Comparison of ENCODE assay signal across 9 cellular contexts in genomic region chr1:24720152-24720551, GRCh38. TPM values are rescaled to one million over a fixed set of nuclear protein-coding genes. Genes with fewer than 3 reads are reported as not detected.
DNase-seq lines count a peak whose midpoint lies in the region; ATAC-seq and TF ChIP-seq lines count a peak whose summit lies in the region.
"Had no signal": no experiment of that assay in that cellular context is flagged by ENCODE, and none has a peak within 500 bp of the region (broad histone marks: within the 10 kb centered on the region; RNA-seq: fewer than 3 reads in every experiment).

No MANE protein-coding gene starts in this region.

- H2AFZ ChIP-seq in parathyroid adenoma = no peak overlapping the region

- TF ChIP-seq CTCF in AG10803 (conservative IDR thresholded peaks at IDR 0.05; ENCODE audit: low read length) (no peak), adrenal gland (IDR thresholded peaks at IDR 0.05) (no peak), parathyroid adenoma (IDR thresholded peaks at IDR 0.05) (no peak)

- no peaks in the 10 kb centered on the region for H3K79me2 ChIP-seq in parathyroid adenoma

- H3K27me3 ChIP-seq in adrenal gland (no peaks in the 10 kb centered on the region), parathyroid adenoma (ENCODE audit: control insufficient read depth, insufficient read depth, low read length) (no peaks in the 10 kb centered on the region)

- intact Hi-C loops in adrenal gland (cut with DNase I) = no loop called here
- intact Hi-C loops in Right ventricle myocardium inferior (cut with DNase I) = no loop called here

- H3K4me2 ChIP-seq in parathyroid adenoma (ENCODE audit: low read length) = no peak overlapping the region

- peaks cover 0 to 17% of the 10 kb centered on the region in 2 donors for H3K4me1 ChIP-seq in adrenal gland (replicated peaks in 1 of 2)
- H3K4me1 ChIP-seq in parathyroid adenoma = no peaks in the 10 kb centered on the region

- WGBS in adrenal gland, 4 donors = 29 to 67% (median 59%) methylated on average over 6 to 12 of the region's 12 CpGs

- peak; percentile 60 for DNase-seq in AG10803 (ENCODE audit: low read depth)
- peak; percentile 56 to 90 (median 71) for DNase-seq in adrenal gland
- DNase-seq in Right ventricle myocardium inferior (ENCODE audit: missing footprints) = peak; percentile 92
- DNase-seq in cerebellum (ENCODE audit: low spot score) = no peak
- DNase-seq in NCI-H1694 treated with DMSO at 0.1 percent for 48 hours (lab: John Stamatoyannopoulos, UW) = no peak
- DNase-seq in SIG-M5 treated with dmso at 0.1 percent for 504 hours (lab: John Stamatoyannopoulos, UW; ENCODE audit: unreplicated experiment) = no peak
- DNase-seq: midbrain had no signal

- no peak for TF ChIP-seq POLR2A in adrenal gland (IDR thresholded peaks at IDR 0.05)

- no peaks in the 10 kb centered on the region for H3K9me3 ChIP-seq in adrenal gland (replicated peaks in 1 of 3)
- H3K9me3 ChIP-seq in parathyroid adenoma (ENCODE audit: control insufficient read depth, low read length) = no peaks in the 10 kb centered on the region

- peak; percentile 96 for ATAC-seq in Right ventricle myocardium inferior
- no peak for ATAC-seq in GM19455 (IDR thresholded peaks at IDR 0.05; ENCODE audit: unreplicated experiment)

- H3K36me3 ChIP-seq in adrenal gland (replicated peaks in 1 of 2) (no peaks in the 10 kb centered on the region), parathyroid adenoma (ENCODE audit: control insufficient read depth, insufficient read depth, low read length) (no peaks in the 10 kb centered on the region)

- H3K4me3 ChIP-seq in AG10803 (ENCODE audit: low read length) (no peak overlapping the region), adrenal gland (no peak overlapping the region), parathyroid adenoma (ENCODE audit: low read depth, low read length) (no peak overlapping the region)

- no peak overlapping the region for H3K9ac ChIP-seq in parathyroid adenoma

- H3K27ac ChIP-seq in adrenal gland (peak overlapping the region in 2 of 5 donors; percentile 45 to 83), parathyroid adenoma (peak overlapping the region; percentile 42)

RNA-seq across cellular contexts. Expression of gene CLIC4, which starts 25.1 kb away (rescaled TPM):
- 100 to 1,000 TPM in 6 of 8 donors, 10 to 100 TPM in 2; 91.3 to 166 (median 122) TPM for total RNA-seq in adrenal gland
- polyA plus RNA-seq in adrenal gland = 100 to 1,000 TPM in 1 of 3 donors, 10 to 100 TPM in 2; 27.5 to 108 (median 32.4) TPM
- 406 TPM for total RNA-seq in Right ventricle myocardium inferior
- 76.4 TPM for total RNA-seq in cerebellum

Comparison
In these comparisons a context has a peak if more than half of its experiments do, and no peak if none do; other contexts are left out.
1. DNase-seq: peak in AG10803 (single experiment), adrenal gland (7 of 7) and Right ventricle myocardium inferior (single experiment); none in cerebellum (single experiment), NCI-H1694 treated with DMSO at 0.1 percent for 48 hours (single experiment) and SIG-M5 treated with dmso at 0.1 percent for 504 hours (single experiment).